ENCODE assay signal across 20 cellular contexts in genomic region chr7:152366662-152367061, GRCh38.
DNase-seq lines count a peak whose midpoint lies in the region; ATAC-seq and TF ChIP-seq lines count a peak whose summit lies in the region.
"Had no signal": no experiment of that assay in that cellular context is flagged by ENCODE, and none has a peak within 500 bp of the region (broad histone marks: within the 10 kb centered on the region; RNA-seq: fewer than 3 reads in every experiment).

No MANE protein-coding gene starts in this region.

- ATAC-seq in Right ventricle myocardium superior (ENCODE audit: poor library complexity) (peak; percentile 68), left cardiac atrium (peak; percentile 81 to 83), aorta (ENCODE audit: low FRiP score) (peak; percentile 74), GM18519 (IDR thresholded peaks at IDR 0.05; ENCODE audit: low FRiP score, unreplicated experiment) (no peak)
- ATAC-seq: activated naive CD8-positive, alpha-beta T cell treated with anti-CD3 and anti-CD28 coated beads, Interleukin-2, amount 50 U/mL, for 24 hours; naive thymus-derived CD8-positive, alpha-beta T cell; stimulated activated naive CD8-positive, alpha-beta T cell treated with anti-CD3 and anti-CD28 coated beads, Interleukin-15, Interleukin-2, amounts not matched to agents 100 U/mL and 50 U/mL, for 24 hours had no signal

- H3K27me3 ChIP-seq in aorta (ENCODE audit: control insufficient read depth in 1 of 2, insufficient read depth in 2 of 2, low read length in 1 of 2): no peaks in the 10 kb centered on the region
- H3K27me3 ChIP-seq: BLaER1 treated with 17β-estradiol and CSF1 and Interleukin-3, amounts not matched to agents 10 nM and 100 nM had no signal

- H3K9me3 ChIP-seq in aorta (ENCODE audit: control insufficient read depth, low read length): no peaks in the 10 kb centered on the region

- intact Hi-C loops in Right ventricle myocardium superior (cut with DNase I) (no loop called here), cardiac septum (cut with DNase I) (loop anchor here (10.0 kb wide), 1 partner anchor 68 kb away; the partner anchor contains the start of gene KMT2C), left cardiac atrium (cut with DNase I) (no loop called here), aorta (cut with DNase I) (no loop called here)

- H3K27ac ChIP-seq in aorta (ENCODE audit: low read depth in 1 of 2, low read length in 2 of 2): no peak overlapping the region
- H3K27ac ChIP-seq: BLaER1 treated with 17β-estradiol and CSF1 and Interleukin-3, amounts not matched to agents 10 nM and 100 nM; WERI-Rb-1 had no signal

- TF ChIP-seq POLR2A in erythroblast (IDR thresholded peaks at IDR 0.05; ENCODE audit: low read length): no peak

- H3K4me1 ChIP-seq in aorta (ENCODE audit: control insufficient read depth in 1 of 2, insufficient read depth in 2 of 2, low read length in 2 of 2): peaks cover 0 to 5% of the 10 kb centered on the region in 2 donors

- DNase-seq in Right ventricle myocardium superior (peak; percentile 50), cardiac septum (ENCODE audit: low spot score) (no peak), left cardiac atrium (peak; percentile 38), mucosa of gallbladder (ENCODE audit: low spot score) (peak; percentile 26), aorta (peak in 1 of 2 donors; percentile 76), erythroblast (lab: John Stamatoyannopoulos, UW) (no peak), NCI-H1436 (lab: John Stamatoyannopoulos, UW) (no peak)
- DNase-seq: activated CD8-positive, alpha-beta memory T cell treated with anti-CD3 and anti-CD28 coated beads for 24 hours; activated naive CD8-positive, alpha-beta T cell treated with anti-CD3 and anti-CD28 coated beads, Interleukin-2, amount 50 U/mL, for 24 hours; endodermal cell; HFFc6; naive thymus-derived CD8-positive, alpha-beta T cell; NCI-H187; NCI-H446; SHP77 treated with DMSO at 0.1 percent for 48 hours; stimulated activated naive CD8-positive, alpha-beta T cell treated with anti-CD3 and anti-CD28 coated beads, Interleukin-15, Interleukin-2, amounts not matched to agents 100 U/mL and 50 U/mL, for 24 hours; WERI-Rb-1 had no signal

- 50 to 66% methylated on average over 31 to 32 of the region's 32 CpGs for WGBS in aorta, 2 donors

- H3K36me3 ChIP-seq in aorta (ENCODE audit: control insufficient read depth in 1 of 2, insufficient read depth in 2 of 2, low read length in 1 of 2): no peaks in the 10 kb centered on the region
- H3K36me3 ChIP-seq: WERI-Rb-1 had no signal

- no peak overlapping the region for H3K4me3 ChIP-seq in aorta (ENCODE audit: low read length in 2 of 2)
- H3K4me3 ChIP-seq: BLaER1 treated with 17β-estradiol and CSF1 and Interleukin-3, amounts not matched to agents 10 nM and 100 nM; lung had no signal

Comparison
In these comparisons a context has a peak if more than half of its experiments do, and no peak if none do; other contexts are left out.
1. DNase-seq: peak in Right ventricle myocardium superior (single experiment), left cardiac atrium (single experiment) and mucosa of gallbladder (single experiment); none in cardiac septum (single experiment), erythroblast (0 of 2) and NCI-H1436 (single experiment).